13 cellular contexts compared by ENCODE assay signal in the genomic region with DNA sequence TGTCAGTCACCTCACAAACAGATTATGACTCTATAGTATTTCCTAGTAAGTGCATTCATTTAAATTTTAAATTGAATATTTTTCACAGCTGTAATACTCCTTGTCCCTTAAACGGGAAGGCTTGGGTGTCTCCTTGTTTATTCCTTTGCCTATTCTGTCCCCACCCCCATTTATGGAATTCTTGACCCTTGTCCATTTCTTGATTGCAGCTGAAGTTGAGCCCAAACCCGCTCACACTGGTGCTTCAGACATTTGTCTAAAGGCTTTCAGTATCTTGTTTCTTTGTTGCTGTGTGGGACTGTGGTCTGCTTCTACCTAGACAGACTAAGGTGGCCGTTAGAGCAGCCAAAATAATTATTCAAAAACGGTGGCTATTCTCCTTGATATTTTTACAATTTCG.
DNase-seq lines count a peak whose midpoint lies in the region; ATAC-seq and TF ChIP-seq lines count a peak whose summit lies in the region.
"Had no signal": no experiment of that assay in that cellular context is flagged by ENCODE, and none has a peak within 500 bp of the region (broad histone marks: within the 10 kb centered on the region; RNA-seq: fewer than 3 reads in every experiment).

No MANE protein-coding gene starts in this region.

- no peaks in the 10 kb centered on the region for H3K9me3 ChIP-seq in Caco-2
- no peaks in the 10 kb centered on the region for H3K9me3 ChIP-seq in OCI-LY3 (ENCODE audit: insufficient read depth, low read length)
- no peaks in the 10 kb centered on the region for H3K9me3 ChIP-seq in esophagus squamous epithelium
- H3K9me3 ChIP-seq in sigmoid colon, result no peaks in the 10 kb centered on the region
- H3K9me3 ChIP-seq: SJSA1 had no signal

- no TSS peak for BruUV-seq in Caco-2 (replicated peaks; lab: Mats Ljungman, UMichigan)

- H3K36me3 ChIP-seq in Caco-2 (ENCODE audit: control insufficient read depth, insufficient read depth, low read length) (no peaks in the 10 kb centered on the region; the same call in 1 of the 2 replicates), OCI-LY3 (replicated peaks; ENCODE audit: low read depth, low read length) (peaks cover 12% of the 10 kb centered on the region), esophagus squamous epithelium (no peaks in the 10 kb centered on the region), sigmoid colon (no peaks in the 10 kb centered on the region)
- H3K36me3 ChIP-seq: SJSA1, WERI-Rb-1 had no signal

- peak overlapping the region; percentile 91 for H3K4me2 ChIP-seq in OCI-LY3 (ENCODE audit: low read length)

- H3K27me3 Mint-ChIP-seq in Caco-2 (ENCODE audit: insufficient read depth, unreplicated experiment), result no peaks in the 10 kb centered on the region

- peaks cover 57% of the 10 kb centered on the region for H3K79me2 ChIP-seq in OCI-LY3 (ENCODE audit: low read length)

- H3K4me3 ChIP-seq in Caco-2 (ENCODE audit: low read depth, low read length), result no peak overlapping the region
- H3K4me3 ChIP-seq in OCI-LY3 (ENCODE audit: low read length), result peak overlapping the region; percentile 86
- H3K4me3 ChIP-seq in esophagus squamous epithelium, result no peak overlapping the region
- H3K4me3 ChIP-seq in sigmoid colon, result no peak overlapping the region
- H3K4me3 ChIP-seq: SJSA1 had no signal

- POLR2A ChIA-PET in Caco-2 (lab: Charles Lee), result no interaction called here

- H4K20me1 ChIP-seq in OCI-LY3 (ENCODE audit: insufficient read depth, low read length), result no peaks in the 10 kb centered on the region

- in situ Hi-C loops in GM13976 (cut with MboI; ENCODE audit: low sequenced_read_pairs, unreplicated experiment), result no loop called here

- no peaks in the 10 kb centered on the region for H3K27me3 ChIP-seq in Caco-2 (replicated peaks; ENCODE audit: control insufficient read depth, insufficient read depth, low read length)
- H3K27me3 ChIP-seq in OCI-LY3 (ENCODE audit: low read depth, low read length), result no peaks in the 10 kb centered on the region
- no peaks in the 10 kb centered on the region for H3K27me3 ChIP-seq in esophagus squamous epithelium
- no peaks in the 10 kb centered on the region for H3K27me3 ChIP-seq in sigmoid colon
- H3K27me3 ChIP-seq: SJSA1 had no signal

- H3K9ac ChIP-seq in OCI-LY3 (ENCODE audit: low read length), result peak overlapping the region; percentile 98

- ATAC-seq in HG02981 (IDR thresholded peaks at IDR 0.05; ENCODE audit: unreplicated experiment) (no peak), GM21360 (IDR thresholded peaks at IDR 0.05; ENCODE audit: unreplicated experiment) (no peak)

- peak overlapping the region; percentile 52 for H3K4me3 Mint-ChIP-seq in Caco-2 (ENCODE audit: unreplicated experiment)
- H3K4me3 Mint-ChIP-seq: activated T-helper 1 cell treated with anti-CD3 and anti-CD28 coated beads, Interleukin-12 subunit alpha, Interleukin-12 subunit beta, Interleukin-2, Interleukin-4 antibody, amounts not matched to agents 30 ng/mL and 10 ng/mL and 1 ng/mL, durations not matched to agents 14 hours and 24 hours and 36 hours had no signal

- no peak for TF ChIP-seq EP300 in sigmoid colon (IDR thresholded peaks at IDR 0.05)

- CTCF ChIA-PET in Caco-2 (lab: Charles Lee), result no interaction called here

- peak overlapping the region; percentile 85 for H3K27ac Mint-ChIP-seq in Caco-2 (ENCODE audit: unreplicated experiment)
- H3K27ac Mint-ChIP-seq: activated T-helper 1 cell treated with anti-CD3 and anti-CD28 coated beads, Interleukin-12 subunit alpha, Interleukin-12 subunit beta, Interleukin-2, Interleukin-4 antibody, amounts not matched to agents 30 ng/mL and 10 ng/mL and 1 ng/mL, durations not matched to agents 14 hours and 24 hours and 36 hours had no signal

- peak overlapping the region; percentile 31; the same call in 1 of the 2 replicates for H2AFZ ChIP-seq in OCI-LY3 (ENCODE audit: low read depth, low read length)

- intact Hi-C loops in Caco-2 (cut with micrococcal nuclease; ENCODE audit: unreplicated experiment) (no loop called here), esophagus squamous epithelium (cut with DNase I) (no loop called here), sigmoid colon (cut with DNase I) (loop anchor here (5.0 to 10.0 kb wide), 3 partner anchors 173 to 551 kb away; no protein-coding TSS in a partner anchor)

- TF ChIP-seq CTCF in Caco-2 (IDR thresholded peaks at IDR 0.05; ENCODE audit: insufficient read depth in 1 of 2, low read depth in 1 of 2, low read length in 1 of 2, severe bottlenecking in 1 of 2, unreplicated experiment in 1 of 2) (no peak), OCI-LY3 (IDR thresholded peaks at IDR 0.05; ENCODE audit: low read depth, low read length) (no peak), esophagus squamous epithelium (IDR thresholded peaks at IDR 0.05) (no peak), sigmoid colon (IDR thresholded peaks at IDR 0.05) (no peak), GM13976 (IDR thresholded peaks at IDR 0.05; ENCODE audit: borderline replicate concordance, control extremely low read depth, extremely low read depth, insufficient read depth, missing control alignments) (no peak)

- TF ChIP-seq POLR2A in esophagus squamous epithelium (IDR thresholded peaks at IDR 0.05), result no peak
- no peak for TF ChIP-seq POLR2A in sigmoid colon (IDR thresholded peaks at IDR 0.05)

- H3K27ac ChIP-seq in OCI-LY3 (ENCODE audit: low read length) (peak overlapping the region; percentile 95), esophagus squamous epithelium (peak overlapping the region in 3 of 4 donors; percentile 70 to 94 (median 85)), sigmoid colon (peak overlapping the region; percentile 84 to 93 (median 86))
- H3K27ac ChIP-seq: SJSA1, WERI-Rb-1 had no signal

- H3K4me1 ChIP-seq in Caco-2 (peaks cover 51% of the 10 kb centered on the region), OCI-LY3 (ENCODE audit: low read length) (peaks cover 80% of the 10 kb centered on the region), esophagus squamous epithelium (peaks cover 12 to 63% (median 14%) of the 10 kb centered on the region in 3 donors), sigmoid colon (peaks cover 0 to 80% (median 45%) of the 10 kb centered on the region in 4 donors)

- H3K9me3 Mint-ChIP-seq in Caco-2 (ENCODE audit: unreplicated experiment), result no peaks in the 10 kb centered on the region
- H3K9me3 Mint-ChIP-seq: activated T-helper 1 cell treated with anti-CD3 and anti-CD28 coated beads, Interleukin-12 subunit alpha, Interleukin-12 subunit beta, Interleukin-2, Interleukin-4 antibody, amounts not matched to agents 30 ng/mL and 10 ng/mL and 1 ng/mL, durations not matched to agents 14 hours and 24 hours and 36 hours had no signal

- WGBS in esophagus squamous epithelium, 2 donors, result 56 to 59% methylated on average over 5 of the region's 5 CpGs
- WGBS in sigmoid colon, 2 donors, result 16 to 61% methylated on average over 5 of the region's 5 CpGs

- peaks cover 8% of the 10 kb centered on the region for H3K36me3 Mint-ChIP-seq in Caco-2 (ENCODE audit: insufficient read depth, unreplicated experiment)

- DNase-seq in Caco-2 (no peak), esophagus squamous epithelium (lab: John Stamatoyannopoulos, UW) (no peak), sigmoid colon (no peak), GM13976 (ENCODE audit: low spot score) (no peak)
- DNase-seq: central memory CD4-positive, alpha-beta T cell; GOT3; stimulated activated CD4-positive, alpha-beta T cell treated with anti-CD3 and anti-CD28 coated beads, Interleukin-15, amount 100 ng/mL, for 24 hours; WERI-Rb-1 had no signal

- peaks cover 30% of the 10 kb centered on the region for H3K4me1 Mint-ChIP-seq in Caco-2 (ENCODE audit: low read depth, unreplicated experiment)
